Comparison of ENCODE assay signal across 14 cellular contexts in the genomic region with DNA sequence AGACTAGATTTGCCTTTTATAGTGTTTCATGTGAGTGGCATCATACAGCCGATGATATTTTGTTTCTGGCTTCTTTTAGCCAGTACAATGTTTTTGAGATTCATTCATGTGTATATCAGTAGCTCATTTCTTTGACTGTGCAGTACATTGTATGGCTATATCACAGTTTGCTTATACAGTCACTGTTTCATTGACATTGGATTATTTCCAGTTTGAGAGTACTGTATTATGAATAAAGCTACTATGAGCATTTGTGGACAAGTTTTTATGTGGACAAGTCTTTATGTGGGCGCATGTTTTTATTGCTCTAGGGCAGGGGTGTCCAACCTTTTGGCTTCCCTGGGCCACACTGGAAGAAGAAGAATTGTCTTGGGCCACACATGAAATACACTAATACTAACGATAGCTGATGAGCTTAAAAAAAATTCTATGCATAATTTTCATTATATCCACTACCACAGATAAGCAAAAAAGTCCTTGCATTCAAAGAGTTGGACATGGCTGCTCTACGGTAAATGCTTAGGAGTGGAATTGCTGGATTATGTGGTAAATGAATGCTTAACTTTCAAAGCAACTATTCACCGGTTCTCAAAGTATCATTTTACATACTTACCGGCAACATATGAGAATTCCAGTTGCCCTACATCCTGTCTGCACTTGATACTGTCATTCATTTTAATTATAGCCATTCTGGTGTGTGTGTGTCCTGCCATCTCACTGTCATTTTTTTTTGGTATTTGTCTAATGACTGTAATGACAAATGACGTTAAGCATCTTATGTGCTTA.
"Had no signal": no experiment of that assay in that cellular context is flagged by ENCODE, and none has a peak within 500 bp of the region (broad histone marks: within the 10 kb centered on the region; RNA-seq: fewer than 3 reads in every experiment).

No MANE protein-coding gene starts in this region.

- H3K9me3 ChIP-seq: transverse colon had no signal

- H2AFZ ChIP-seq: hepatocyte had no signal

- H3K36me3 ChIP-seq: brain microvascular endothelial cell, transverse colon had no signal

- H3K27me3 ChIP-seq: brain microvascular endothelial cell, hepatocyte, transverse colon had no signal

- H3K4me3 ChIP-seq: hepatocyte, skin epidermis, transverse colon had no signal

- DNase-seq: activated CD4-positive, alpha-beta T cell treated with anti-CD3 and anti-CD28 coated beads, Interleukin-2, amount 50 U/mL, for 1 hour; activated CD8-positive, alpha-beta memory T cell treated with anti-CD3 and anti-CD28 coated beads for 24 hours; activated naive CD8-positive, alpha-beta T cell treated with anti-CD3 and anti-CD28 coated beads, Interleukin-2, amount 10 ng/mL, durations not matched to agents 7 days and 5 days; anterior cingulate cortex; brain microvascular endothelial cell; dermis blood vessel endothelial cell; left ventricle myocardium superior; natural killer cell; occipital lobe; stimulated activated CD4-positive, alpha-beta T cell treated with anti-CD3 and anti-CD28 coated beads, Interleukin-4, amount 100 ng/mL, for 4 hours; stimulated activated naive CD8-positive, alpha-beta T cell treated with anti-CD3 and anti-CD28 coated beads, Interleukin-15, Interleukin-2, amounts not matched to agents 100 U/mL and 50 U/mL, for 24 hours; transverse colon had no signal

- H3K27ac ChIP-seq: brain microvascular endothelial cell, hepatocyte, skin epidermis, transverse colon had no signal

- H3K4me2 ChIP-seq: hepatocyte had no signal

- H3K79me2 ChIP-seq: hepatocyte had no signal

- H3K4me1 ChIP-seq: transverse colon had no signal

- ATAC-seq: left ventricle myocardium superior; natural killer cell; stimulated activated naive CD8-positive, alpha-beta T cell treated with anti-CD3 and anti-CD28 coated beads, Interleukin-15, Interleukin-2, amounts not matched to agents 100 U/mL and 50 U/mL, for 24 hours had no signal
